ENCODE assay signal across 36 cellular contexts in genomic region chr9:109138421-109138820, GRCh38. TPM values are rescaled to one million over a fixed set of nuclear protein-coding genes. Genes with fewer than 3 reads are reported as not detected.
"Had no signal": no experiment of that assay in that cellular context is flagged by ENCODE, and none has a peak within 500 bp of the region (broad histone marks: within the 10 kb centered on the region; RNA-seq: fewer than 3 reads in every experiment).

No MANE protein-coding gene starts in this region.

- FAIRE-seq: astrocyte, bronchial epithelial cell had no signal

- H3K27me3 ChIP-seq: adrenal gland, ascending aorta, body of pancreas, brain microvascular endothelial cell, breast epithelium, cardiac muscle cell had no signal

- H3K4me1 ChIP-seq: adrenal gland, ascending aorta, body of pancreas, breast epithelium had no signal

- H3K4me3 ChIP-seq: adrenal gland, ascending aorta, body of pancreas, breast epithelium, cardiac muscle cell had no signal

- DNase-seq: activated effector memory CD4-positive, alpha-beta T cell treated with anti-CD3 and anti-CD28 coated beads, Interleukin-2, amount 50 U/mL, for 16 hours; activated effector memory CD4-positive, alpha-beta T cell treated with Interleukin-2 at 50 U/mL for 16 hours; activated gamma-delta T cell; activated gamma-delta T cell treated with Interleukin-2 at 50 U/mL for 16 hours; activated naive CD4-positive, alpha-beta T cell; activated naive CD4-positive, alpha-beta T cell treated with anti-CD3 and anti-CD28 coated beads for 36 hours; activated naive CD4-positive, alpha-beta T cell treated with anti-CD3 and anti-CD28 coated beads, Interleukin-2, amount 10 ng/mL, durations not matched to agents 7 days and 5 days; activated naive CD4-positive, alpha-beta T cell treated with anti-CD3 and anti-CD28 coated beads, Interleukin-2, amount 50 U/mL, for 16 hours; activated naive CD4-positive, alpha-beta T cell treated with Interleukin-2 at 50 U/mL for 16 hours; activated naive CD8-positive, alpha-beta T cell treated with anti-CD3 and anti-CD28 coated beads for 36 hours; activated naive CD8-positive, alpha-beta T cell treated with anti-CD3 and anti-CD28 coated beads, Interleukin-2, amount 10 ng/mL, durations not matched to agents 7 days and 5 days; activated naive CD8-positive, alpha-beta T cell treated with anti-CD3 and anti-CD28 coated beads, Interleukin-2, amount 50 U/mL, for 24 hours; activated T-cell treated with anti-CD3 and anti-CD28 coated beads, Interleukin-2, amount 50 U/mL, for 1 hour; activated T-cell treated with anti-CD3 and anti-CD28 coated beads, Interleukin-2, amount 50 U/mL, for 24 hours; activated T-cell treated with anti-CD3 and anti-CD28 coated beads, Interleukin-2, amount 50 U/mL, for 4 hours; activated T-cell treated with anti-CD3 and anti-CD28 coated beads, Interleukin-2, amount 50 U/mL, for 48 hours; activated T-cell treated with anti-CD3 and anti-CD28 coated beads, Interleukin-2, amount 50 U/mL, for 72 hours; adrenal gland; amniotic stem cell; amygdala; anterior cingulate cortex; aorta; body of pancreas; brain microvascular endothelial cell; caudate nucleus; central memory CD4-positive, alpha-beta T cell; cerebellar nuclear complex had no signal

- H3K27ac ChIP-seq: adrenal gland, ascending aorta, body of pancreas, brain microvascular endothelial cell, breast epithelium, cardiac muscle cell had no signal

- ATAC-seq: activated naive CD4-positive, alpha-beta T cell treated with anti-CD3 and anti-CD28 coated beads, Interleukin-2, amount 50 U/mL, for 72 hours; activated naive CD8-positive, alpha-beta T cell treated with anti-CD3 and anti-CD28 coated beads, Interleukin-2, amount 50 U/mL, for 24 hours; activated T-cell treated with anti-CD3 and anti-CD28 coated beads, Interleukin-2, amount 50 U/mL, for 4 hours; activated T-cell treated with anti-CD3 and anti-CD28 coated beads, Interleukin-2, amount 50 U/mL, for 72 hours; activated T-helper 17 cell treated with anti-CD3 and anti-CD28 coated beads, Interleukin-2, amount 50 U/mL, for 72 hours; body of pancreas had no signal

- H3K9me3 ChIP-seq: adrenal gland, ascending aorta, body of pancreas, breast epithelium had no signal

- H3K36me3 ChIP-seq: adrenal gland, ascending aorta, brain microvascular endothelial cell, breast epithelium, cardiac muscle cell had no signal

RNA-seq across cellular contexts. Expression of gene FRRS1L, which starts 28.6 kb away (rescaled TPM):
- total RNA-seq: activated naive CD4-positive, alpha-beta T cell treated with anti-CD3 and anti-CD28 coated beads for 36 hours; activated naive CD4-positive, alpha-beta T cell treated with anti-CD3 and anti-CD28 coated beads, Interleukin-2, amount 50 U/mL, for 72 hours; activated naive CD8-positive, alpha-beta T cell treated with anti-CD3 and anti-CD28 coated beads for 36 hours; activated naive CD8-positive, alpha-beta T cell treated with anti-CD3 and anti-CD28 coated beads, Interleukin-2, amount 10 ng/mL, durations not matched to agents 7 days and 5 days; activated T-cell treated with anti-CD3 and anti-CD28 coated beads, Interleukin-2, amount 50 U/mL, for 72 hours; activated T-helper 1 cell treated with anti-CD3 and anti-CD28 coated beads, Interleukin-12 subunit alpha, Interleukin-12 subunit beta, Interleukin-2, Interleukin-4 antibody, amounts not matched to agents 30 ng/mL and 10 ng/mL and 1 ng/mL, durations not matched to agents 14 hours and 24 hours and 36 hours; activated T-helper 17 cell treated with anti-CD3 and anti-CD28 coated beads, Interleukin-2, amount 50 U/mL, for 72 hours; activated T-helper 2 cell treated with anti-CD3 and anti-CD28 coated beads, Interferon-gamma antibody, Interleukin-2, Interleukin-4, amounts not matched to agents 10 μg/mL and 5 μg/mL and 100 μg/mL, durations not matched to agents 14 hours and 24 hours and 36 hours; bronchial epithelial cell had no signal
